Comparison of ENCODE assay signal across 29 cellular contexts in the genomic region with DNA sequence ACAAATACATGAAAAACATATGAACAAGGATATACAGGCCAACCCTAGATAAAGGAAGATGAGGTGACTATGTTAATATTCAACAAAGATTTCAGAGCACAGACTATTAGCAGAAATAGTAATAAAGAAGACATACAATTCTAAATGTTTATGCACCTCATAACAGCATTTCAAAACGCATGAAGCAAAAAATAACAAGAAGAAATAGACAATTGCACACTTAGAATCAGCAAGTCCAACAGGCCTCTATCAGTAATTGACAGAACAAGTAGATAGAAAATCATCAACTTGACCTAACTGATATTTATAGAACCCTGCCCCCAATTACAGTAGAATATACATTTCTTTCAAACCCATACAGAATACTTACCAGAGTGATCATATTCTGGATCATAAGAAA.
"Had no signal": no experiment of that assay in that cellular context is flagged by ENCODE, and none has a peak within 500 bp of the region (broad histone marks: within the 10 kb centered on the region; RNA-seq: fewer than 3 reads in every experiment).

No MANE protein-coding gene starts in this region.

- H3K27ac ChIP-seq: stomach, suprapubic skin, testis, thoracic aorta, thyroid gland, tibial artery, tibial nerve, transverse colon, upper lobe of left lung, upper lobe of right lung, uterus, vagina had no signal

- H3K27ac Mint-ChIP-seq: stimulated activated effector memory CD8-positive, alpha-beta T cell treated with anti-CD3 and anti-CD28 coated beads, Interleukin-12 subunit alpha, Interleukin-12 subunit beta, amount 100 ng/mL, for 72 hours; stimulated activated memory B cell treated with anti-CD40 and anti-IgM and Interleukin-4, amounts not matched to agents 10 μg/mL and 1 μg/mL and 100 μg/mL, for 72 hours; stimulated activated naive B cell treated with anti-CD40 and anti-IgM and Interleukin-4, amounts not matched to agents 10 μg/mL and 1 μg/mL and 100 μg/mL, for 72 hours; stimulated activated naive CD8-positive, alpha-beta T cell treated with anti-CD3 and anti-CD28 coated beads, Interleukin-15, amount 100 ng/mL, for 72 hours; stimulated activated naive CD8-positive, alpha-beta T cell treated with anti-CD3 and anti-CD28 coated beads, Interleukin-15, Interleukin-2, amounts not matched to agents 100 ng/mL and 50 ng/mL, for 24 hours; type B pancreatic cell had no signal

- ATAC-seq: stimulated activated effector memory CD8-positive, alpha-beta T cell treated with anti-CD3 and anti-CD28 coated beads, Interleukin-12 subunit alpha, Interleukin-12 subunit beta, amount 100 ng/mL, for 72 hours; stimulated activated memory B cell treated with anti-CD40 and anti-IgM and Interleukin-4, amounts not matched to agents 10 μg/mL and 1 μg/mL and 100 μg/mL, for 72 hours; stimulated activated naive B cell treated with anti-CD40 and anti-IgM and Interleukin-4, amounts not matched to agents 10 μg/mL and 1 μg/mL and 100 μg/mL, for 72 hours; stimulated activated naive CD8-positive, alpha-beta T cell treated with anti-CD3 and anti-CD28 coated beads, Interleukin-15, amount 100 ng/mL, for 72 hours; stimulated activated naive CD8-positive, alpha-beta T cell treated with anti-CD3 and anti-CD28 coated beads, Interleukin-15, Interleukin-2, amounts not matched to agents 100 U/mL and 50 U/mL, for 24 hours; upper lobe of right lung had no signal

- H3K4me3 Mint-ChIP-seq: stimulated activated effector memory CD8-positive, alpha-beta T cell treated with anti-CD3 and anti-CD28 coated beads, Interleukin-12 subunit alpha, Interleukin-12 subunit beta, amount 100 ng/mL, for 72 hours; stimulated activated memory B cell treated with anti-CD40 and anti-IgM and Interleukin-4, amounts not matched to agents 10 μg/mL and 1 μg/mL and 100 μg/mL, for 72 hours; stimulated activated naive B cell treated with anti-CD40 and anti-IgM and Interleukin-4, amounts not matched to agents 10 μg/mL and 1 μg/mL and 100 μg/mL, for 72 hours; stimulated activated naive CD8-positive, alpha-beta T cell treated with anti-CD3 and anti-CD28 coated beads, Interleukin-15, amount 100 ng/mL, for 72 hours; stimulated activated naive CD8-positive, alpha-beta T cell treated with anti-CD3 and anti-CD28 coated beads, Interleukin-15, Interleukin-2, amounts not matched to agents 100 ng/mL and 50 ng/mL, for 24 hours; type B pancreatic cell had no signal

- DNase-seq: stimulated activated CD4-positive, alpha-beta T cell treated with anti-CD3 and anti-CD28 coated beads, Interleukin-2, amount 100 ng/mL, for 48 hours; stimulated activated CD4-positive, alpha-beta T cell treated with anti-CD3 and anti-CD28 coated beads, Interleukin-4, amount 100 ng/mL, for 1 hour; stimulated activated CD4-positive, alpha-beta T cell treated with anti-CD3 and anti-CD28 coated beads, Interleukin-4, amount 100 ng/mL, for 24 hours; stimulated activated CD4-positive, alpha-beta T cell treated with anti-CD3 and anti-CD28 coated beads, Interleukin-4, amount 100 ng/mL, for 4 hours; stimulated activated CD8-positive, alpha-beta memory T cell treated with anti-CD3 and anti-CD28 coated beads, Interleukin-4, amount 100 ng/mL, for 48 hours; stimulated activated naive B cell treated with anti-CD40 and anti-IgM and Interleukin-4, amounts not matched to agents 10 μg/mL and 1 μg/mL and 100 μg/mL, for 72 hours; stimulated activated naive CD4-positive, alpha-beta T cell; stimulated activated naive CD4-positive, alpha-beta T cell treated with Interleukin-2 at 50 U/mL for 16 hours; stimulated activated naive CD8-positive, alpha-beta T cell treated with anti-CD3 and anti-CD28 coated beads, Interleukin-15, amount 100 ng/mL, for 72 hours; stimulated activated naive CD8-positive, alpha-beta T cell treated with anti-CD3 and anti-CD28 coated beads, Interleukin-15, Interleukin-2, amounts not matched to agents 100 U/mL and 50 U/mL, for 24 hours; stomach; substantia nigra; testis; thyroid gland; tibial artery; transverse colon; trophoblast cell; upper lobe of left lung; upper lobe of right lung; uterus had no signal

- H3K27me3 ChIP-seq: stomach, testis, thyroid gland, tibial artery, tibial nerve, transverse colon, upper lobe of left lung, upper lobe of right lung, uterus, vagina had no signal

- H3K4me1 ChIP-seq: stomach, suprapubic skin, testis, thyroid gland, tibial artery, tibial nerve, transverse colon, upper lobe of left lung, upper lobe of right lung, uterus, vagina had no signal

- H3K4me3 ChIP-seq: stomach, suprapubic skin, testis, thoracic aorta, thyroid gland, tibial artery, tibial nerve, transverse colon, upper lobe of left lung, upper lobe of right lung, uterus, vagina had no signal

- H3K9me3 ChIP-seq: stomach, suprapubic skin, testis, thoracic aorta, thyroid gland, tibial artery, tibial nerve, transverse colon, upper lobe of left lung, upper lobe of right lung, uterus, vagina had no signal

- H3K27me3 Mint-ChIP-seq: stimulated activated memory B cell treated with anti-CD40 and anti-IgM and Interleukin-4, amounts not matched to agents 10 μg/mL and 1 μg/mL and 100 μg/mL, for 72 hours; stimulated activated naive B cell treated with anti-CD40 and anti-IgM and Interleukin-4, amounts not matched to agents 10 μg/mL and 1 μg/mL and 100 μg/mL, for 72 hours; type B pancreatic cell had no signal

- H3K36me3 ChIP-seq: stomach, suprapubic skin, thoracic aorta, thyroid gland, tibial artery, tibial nerve, transverse colon, upper lobe of left lung, upper lobe of right lung, uterus, vagina had no signal

- H3K4me1 Mint-ChIP-seq: stimulated activated effector memory CD8-positive, alpha-beta T cell treated with anti-CD3 and anti-CD28 coated beads, Interleukin-12 subunit alpha, Interleukin-12 subunit beta, amount 100 ng/mL, for 72 hours; stimulated activated memory B cell treated with anti-CD40 and anti-IgM and Interleukin-4, amounts not matched to agents 10 μg/mL and 1 μg/mL and 100 μg/mL, for 72 hours; stimulated activated naive B cell treated with anti-CD40 and anti-IgM and Interleukin-4, amounts not matched to agents 10 μg/mL and 1 μg/mL and 100 μg/mL, for 72 hours; stimulated activated naive CD8-positive, alpha-beta T cell treated with anti-CD3 and anti-CD28 coated beads, Interleukin-15, amount 100 ng/mL, for 72 hours had no signal

- FAIRE-seq: urothelium cell line had no signal

- H3K9me3 Mint-ChIP-seq: stimulated activated memory B cell treated with anti-CD40 and anti-IgM and Interleukin-4, amounts not matched to agents 10 μg/mL and 1 μg/mL and 100 μg/mL, for 72 hours; stimulated activated naive B cell treated with anti-CD40 and anti-IgM and Interleukin-4, amounts not matched to agents 10 μg/mL and 1 μg/mL and 100 μg/mL, for 72 hours; stimulated activated naive CD8-positive, alpha-beta T cell treated with anti-CD3 and anti-CD28 coated beads, Interleukin-15, amount 100 ng/mL, for 72 hours; stimulated activated naive CD8-positive, alpha-beta T cell treated with anti-CD3 and anti-CD28 coated beads, Interleukin-15, Interleukin-2, amounts not matched to agents 100 ng/mL and 50 ng/mL, for 24 hours; type B pancreatic cell had no signal

- H3K36me3 Mint-ChIP-seq: stimulated activated effector memory CD8-positive, alpha-beta T cell treated with anti-CD3 and anti-CD28 coated beads, Interleukin-12 subunit alpha, Interleukin-12 subunit beta, amount 100 ng/mL, for 72 hours; stimulated activated memory B cell treated with anti-CD40 and anti-IgM and Interleukin-4, amounts not matched to agents 10 μg/mL and 1 μg/mL and 100 μg/mL, for 72 hours; stimulated activated naive B cell treated with anti-CD40 and anti-IgM and Interleukin-4, amounts not matched to agents 10 μg/mL and 1 μg/mL and 100 μg/mL, for 72 hours; type B pancreatic cell had no signal
